7 cellular contexts compared by ENCODE assay signal in genomic region chr12:95129115-95129514, GRCh38.
"Had no signal": no experiment of that assay in that cellular context is flagged by ENCODE, and none has a peak within 500 bp of the region (broad histone marks: within the 10 kb centered on the region; RNA-seq: fewer than 3 reads in every experiment).

No MANE protein-coding gene starts in this region.

- DNase-seq: GM23248, GOT3, H7, HFFc6, IMR-90 had no signal

- ATAC-seq: K562 had no signal

- H3K9me3 Mint-ChIP-seq: HFFc6 had no signal

- H3K27ac ChIP-seq: GM23248 had no signal

- H3K4me3 Mint-ChIP-seq: HFFc6 had no signal

- H3K9ac ChIP-seq: GM23248 had no signal

- H3K36me3 ChIP-seq: HAP-1 had no signal

- H3K9me3 ChIP-seq: HAP-1 had no signal

- H2AFZ ChIP-seq: GM23248 had no signal

- H3K4me3 ChIP-seq: GM23248, HAP-1, K562 had no signal

- H3K27ac Mint-ChIP-seq: HFFc6 had no signal
